In the genomic region with DNA sequence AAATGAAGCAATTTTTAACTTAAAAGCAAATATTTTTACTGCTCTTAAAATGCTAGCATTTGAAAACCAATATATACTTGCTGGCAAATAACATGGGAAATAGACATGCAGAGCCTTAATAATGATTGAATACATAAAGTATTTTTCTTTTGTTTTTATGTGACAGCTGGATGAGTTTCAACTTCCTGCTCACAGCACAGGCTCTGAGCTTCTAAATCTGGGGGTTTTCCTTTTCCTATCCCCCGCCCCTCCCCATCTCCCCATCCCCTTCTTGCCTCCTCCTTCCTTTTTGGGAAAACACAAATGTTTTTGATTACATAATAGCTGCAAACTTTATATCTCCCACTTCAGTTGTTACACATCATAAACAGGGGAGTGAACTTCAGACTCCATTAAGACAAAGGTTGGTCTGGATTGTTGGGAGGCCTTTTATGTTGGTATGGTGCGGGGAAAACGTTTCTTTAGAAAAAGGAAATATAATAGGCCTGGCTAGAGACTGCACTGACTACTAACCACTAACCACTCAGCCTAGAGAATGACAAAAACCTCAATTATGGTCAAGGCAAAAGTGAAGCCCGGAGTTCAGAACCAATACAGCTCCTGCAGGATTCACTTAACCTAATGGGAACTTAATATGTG, we compare ENCODE assay signal across 18 cellular contexts.
A peak's percentile ranks its signal among the peaks of the same experiment; 100 is the strongest.
DNase-seq lines count a peak whose midpoint lies in the region; ATAC-seq and TF ChIP-seq lines count a peak whose summit lies in the region.
"Had no signal": no experiment of that assay in that cellular context is flagged by ENCODE, and none has a peak within 500 bp of the region (broad histone marks: within the 10 kb centered on the region; RNA-seq: fewer than 3 reads in every experiment).

No MANE protein-coding gene starts in this region.

- no peak overlapping the region for H3K27ac Mint-ChIP-seq in HFFc6
- H3K27ac Mint-ChIP-seq: activated naive CD4-positive, alpha-beta T cell treated with anti-CD3 and anti-CD28 coated beads, Interleukin-2, amount 10 ng/mL, durations not matched to agents 7 days and 5 days; natural killer cell; stimulated activated naive CD8-positive, alpha-beta T cell treated with anti-CD3 and anti-CD28 coated beads, Interleukin-15, amount 100 ng/mL, for 72 hours had no signal

- no peaks in the 10 kb centered on the region for H3K27me3 Mint-ChIP-seq in HFFc6 (ENCODE audit: insufficient read depth)
- H3K27me3 Mint-ChIP-seq: activated naive CD4-positive, alpha-beta T cell treated with anti-CD3 and anti-CD28 coated beads, Interleukin-2, amount 10 ng/mL, durations not matched to agents 7 days and 5 days; brain had no signal

- intact Hi-C loops in Right ventricle myocardium superior (cut with DNase I) (no loop called here), vagina (cut with DNase I) (no loop called here)

- peak overlapping the region; percentile 79 for H3K9ac ChIP-seq in adipocyte (ENCODE audit: low read length)

- H3K4me3 ChIP-seq in right atrium auricular region (no peak overlapping the region), adipocyte (ENCODE audit: low read length) (no peak overlapping the region), vagina (no peak overlapping the region)
- H3K4me3 ChIP-seq: left lung, SJCRH30 had no signal

- TF ChIP-seq POLR2A in vagina (IDR thresholded peaks at IDR 0.05): no peak

- H3K4me1 Mint-ChIP-seq in HFFc6 (ENCODE audit: low read depth): peaks cover 40% of the 10 kb centered on the region
- H3K4me1 Mint-ChIP-seq: activated naive CD4-positive, alpha-beta T cell treated with anti-CD3 and anti-CD28 coated beads, Interleukin-2, amount 10 ng/mL, durations not matched to agents 7 days and 5 days; natural killer cell; stimulated activated naive CD8-positive, alpha-beta T cell treated with anti-CD3 and anti-CD28 coated beads, Interleukin-15, amount 100 ng/mL, for 72 hours had no signal

- no peak for ATAC-seq in Right ventricle myocardium superior (ENCODE audit: poor library complexity)
- ATAC-seq: natural killer cell; stimulated activated naive CD8-positive, alpha-beta T cell treated with anti-CD3 and anti-CD28 coated beads, Interleukin-15, amount 100 ng/mL, for 72 hours had no signal

- no peaks in the 10 kb centered on the region for H3K9me3 ChIP-seq in right atrium auricular region
- H3K9me3 ChIP-seq in adipocyte (ENCODE audit: control insufficient read depth, low read length): no peaks in the 10 kb centered on the region
- no peaks in the 10 kb centered on the region for H3K9me3 ChIP-seq in vagina
- H3K9me3 ChIP-seq: left lung, SJCRH30 had no signal

- no peaks in the 10 kb centered on the region for H3K36me3 ChIP-seq in right atrium auricular region
- no peaks in the 10 kb centered on the region for H3K36me3 ChIP-seq in adipocyte (ENCODE audit: control insufficient read depth, insufficient read depth, low read length, severe bottlenecking)
- no peaks in the 10 kb centered on the region for H3K36me3 ChIP-seq in vagina
- H3K36me3 ChIP-seq: left lung, SJCRH30 had no signal

- H3K36me3 Mint-ChIP-seq in HFFc6 (ENCODE audit: low read depth): peaks cover 5% of the 10 kb centered on the region; the same call in 1 of the 2 replicates
- H3K36me3 Mint-ChIP-seq: activated naive CD4-positive, alpha-beta T cell treated with anti-CD3 and anti-CD28 coated beads, Interleukin-2, amount 10 ng/mL, durations not matched to agents 7 days and 5 days; brain; natural killer cell had no signal

- no peak overlapping the region for H3K4me3 Mint-ChIP-seq in HFFc6
- H3K4me3 Mint-ChIP-seq: activated naive CD4-positive, alpha-beta T cell treated with anti-CD3 and anti-CD28 coated beads, Interleukin-2, amount 10 ng/mL, durations not matched to agents 7 days and 5 days; brain; natural killer cell; stimulated activated naive CD8-positive, alpha-beta T cell treated with anti-CD3 and anti-CD28 coated beads, Interleukin-15, amount 100 ng/mL, for 72 hours had no signal

- no peaks in the 10 kb centered on the region for H3K9me3 Mint-ChIP-seq in HFFc6

- no peaks in the 10 kb centered on the region for H3K27me3 ChIP-seq in right atrium auricular region
- no peaks in the 10 kb centered on the region for H3K27me3 ChIP-seq in adipocyte (replicated peaks; ENCODE audit: control insufficient read depth, insufficient read depth, low read length)
- H3K27me3 ChIP-seq in vagina: no peaks in the 10 kb centered on the region
- H3K27me3 ChIP-seq: left lung, SJCRH30 had no signal

- DNase-seq in right atrium auricular region (ENCODE audit: low spot score) (no peak), Right ventricle myocardium superior (no peak), adipocyte (ENCODE audit: low read depth) (no peak), left kidney (ENCODE audit: low read depth, low spot score) (peak; percentile 28), vagina (ENCODE audit: extremely low spot score in 2 of 2) (no peak), GOT3 (lab: John Stamatoyannopoulos, UW) (no peak), DMS 273 treated with DMSO at 0.1 percent for 48 hours (lab: John Stamatoyannopoulos, UW) (no peak), HFFc6 (no peak)
- DNase-seq: activated CD4-positive, alpha-beta T cell treated with anti-CD3 and anti-CD28 coated beads for 4 hours; activated naive CD4-positive, alpha-beta T cell treated with anti-CD3 and anti-CD28 coated beads, Interleukin-2, amount 10 ng/mL, durations not matched to agents 7 days and 5 days; left lung; natural killer cell; NCI-H146; NCI-H510A; SJCRH30; stimulated activated CD4-positive, alpha-beta T cell treated with anti-CD3 and anti-CD28 coated beads, Interleukin-15, amount 100 ng/mL, for 24 hours; stimulated activated naive CD8-positive, alpha-beta T cell treated with anti-CD3 and anti-CD28 coated beads, Interleukin-15, amount 100 ng/mL, for 72 hours had no signal

- H3K27ac ChIP-seq in right atrium auricular region (peak overlapping the region; percentile 29 to 69), vagina (peak overlapping the region; percentile 59)
- H3K27ac ChIP-seq: SJCRH30 had no signal

- TF ChIP-seq CTCF in right atrium auricular region (IDR thresholded peaks at IDR 0.05): no peak
- TF ChIP-seq CTCF in vagina (IDR thresholded peaks at IDR 0.05): no peak
- no peak for TF ChIP-seq CTCF in HFFc6 (IDR thresholded peaks at IDR 0.05)

- H3K4me1 ChIP-seq in right atrium auricular region (peaks cover 0 to 19% of the 10 kb centered on the region in 2 donors), adipocyte (ENCODE audit: control insufficient read depth, insufficient read depth, low read length) (peaks cover 28% of the 10 kb centered on the region), vagina (peaks cover 16% of the 10 kb centered on the region)
- H3K4me1 ChIP-seq: SJCRH30 had no signal
